16 cellular contexts compared by ENCODE assay signal in genomic region chr15:90046289-90046688, GRCh38. TPM values are rescaled to one million over a fixed set of nuclear protein-coding genes. Genes with fewer than 3 reads are reported as not detected.
DNase-seq lines count a peak whose midpoint lies in the region; ATAC-seq, FAIRE-seq and TF ChIP-seq lines count a peak whose summit lies in the region.
"Had no signal": no experiment of that assay in that cellular context is flagged by ENCODE, and none has a peak within 500 bp of the region (broad histone marks: within the 10 kb centered on the region; RNA-seq: fewer than 3 reads in every experiment).

No MANE protein-coding gene starts in this region.

- no peak overlapping the region for H3K27ac Mint-ChIP-seq in glutamatergic neuron (ENCODE audit: unreplicated experiment)
- no peak overlapping the region for H3K27ac Mint-ChIP-seq in HFFc6
- H3K27ac Mint-ChIP-seq: CD8-positive, alpha-beta T cell had no signal

- H3K4me3 ChIP-seq in DOHH2 (ENCODE audit: low read length) (no peak overlapping the region), RWPE2 (ENCODE audit: severe bottlenecking) (no peak overlapping the region), kidney (ENCODE audit: low read length in 2 of 2) (no peak overlapping the region), spleen (no peak overlapping the region)
- H3K4me3 ChIP-seq: GM23338 had no signal

- TF ChIP-seq CTCF in DOHH2 (IDR thresholded peaks at IDR 0.05; ENCODE audit: low read depth, low read length, poor library complexity, severe bottlenecking), result no peak
- TF ChIP-seq CTCF in RWPE2 (IDR thresholded peaks at IDR 0.05; ENCODE audit: poor library complexity, severe bottlenecking), result no peak
- TF ChIP-seq CTCF in kidney (IDR thresholded peaks at IDR 0.05; ENCODE audit: borderline replicate concordance, extremely low read depth, insufficient read depth), result no peak
- TF ChIP-seq CTCF in spleen (IDR thresholded peaks at IDR 0.05 in 8 of 11, conservative IDR thresholded peaks at IDR 0.05 in 3 of 11), result no peak
- no peak for TF ChIP-seq CTCF in glutamatergic neuron (IDR thresholded peaks at IDR 0.05; ENCODE audit: partially characterized antibody, unreplicated experiment)
- no peak for TF ChIP-seq CTCF in HFFc6 (IDR thresholded peaks at IDR 0.05)

- H3K36me3 Mint-ChIP-seq in glutamatergic neuron (ENCODE audit: unreplicated experiment), result no peaks in the 10 kb centered on the region
- H3K36me3 Mint-ChIP-seq in HFFc6 (ENCODE audit: low read depth), result no peaks in the 10 kb centered on the region

- TF ChIP-seq POLR2A in spleen (IDR thresholded peaks at IDR 0.05), result no peak

- H4K20me1 ChIP-seq in DOHH2 (ENCODE audit: control insufficient read depth, insufficient read depth, low read depth, low read length), result no peaks in the 10 kb centered on the region

- H3K4me1 ChIP-seq in DOHH2 (ENCODE audit: control insufficient read depth, low read length), result peaks cover 15% of the 10 kb centered on the region
- H3K4me1 ChIP-seq in RWPE2 (ENCODE audit: insufficient read depth, poor library complexity, severe bottlenecking), result peaks cover 13% of the 10 kb centered on the region
- H3K4me1 ChIP-seq in kidney (ENCODE audit: control insufficient read depth in 1 of 2, insufficient read depth in 1 of 2, low read depth in 1 of 2, low read length in 2 of 2), result peaks cover 13 to 16% of the 10 kb centered on the region in 2 donors
- H3K4me1 ChIP-seq in spleen, result peaks cover 24 to 95% (median 52%) of the 10 kb centered on the region in 6 donors

- H3K27me3 Mint-ChIP-seq in glutamatergic neuron (ENCODE audit: unreplicated experiment) (peaks cover 6% of the 10 kb centered on the region), HFFc6 (ENCODE audit: insufficient read depth) (no peaks in the 10 kb centered on the region; the same call in 1 of the 2 replicates)

- H3K36me3 ChIP-seq in DOHH2 (ENCODE audit: control insufficient read depth, low read length), result no peaks in the 10 kb centered on the region
- H3K36me3 ChIP-seq in RWPE2 (ENCODE audit: low read depth), result no peaks in the 10 kb centered on the region
- H3K36me3 ChIP-seq in kidney (ENCODE audit: control insufficient read depth in 1 of 2, insufficient read depth in 2 of 2, low read length in 2 of 2), result no peaks in the 10 kb centered on the region
- peaks cover 0 to 37% (median 0%) of the 10 kb centered on the region in 6 donors for H3K36me3 ChIP-seq in spleen

- H3K4me2 ChIP-seq in DOHH2 (ENCODE audit: low read length), result peak overlapping the region; percentile 24; the same call in 1 of the 2 replicates
- H3K4me2 ChIP-seq: GM23338 had no signal

- no peaks in the 10 kb centered on the region for H3K9me2 ChIP-seq in DOHH2 (replicated peaks; ENCODE audit: control insufficient read depth, low read length)

- DNase-seq in RWPE2 (ENCODE audit: low spot score) (no peak), kidney (peak; percentile 62), spleen (no peak), glutamatergic neuron (no peak), HFFc6 (no peak), T-helper 9 cell (no peak)
- no peak for DNase-seq in stimulated activated CD4-positive, alpha-beta T cell treated with anti-CD3 and anti-CD28 coated beads, Interleukin-12 subunit alpha, Interleukin-12 subunit beta, amount 100 ng/mL, for 4 hours
- DNase-seq: activated T-cell treated with anti-CD3 and anti-CD28 coated beads for 4 hours; CD8-positive, alpha-beta T cell; dermis blood vessel endothelial cell; foreskin fibroblast; stimulated activated CD4-positive, alpha-beta T cell treated with anti-CD3 and anti-CD28 coated beads, Interleukin-2, amount 100 ng/mL, for 48 hours had no signal

- intact Hi-C loops in kidney (cut with DNase I), result no loop called here
- intact Hi-C loops in spleen (cut with DNase I; ENCODE audit: low total_unique reads), result no loop called here

- 67 to 91% (median 82%) methylated on average over 7 of the region's 7 CpGs for WGBS in spleen, 5 donors

- H3K4me3 Mint-ChIP-seq in glutamatergic neuron (ENCODE audit: unreplicated experiment) (no peak overlapping the region), HFFc6 (no peak overlapping the region)
- H3K4me3 Mint-ChIP-seq: CD8-positive, alpha-beta T cell; GM23338 had no signal

- no peaks in the 10 kb centered on the region for H3F3A ChIP-seq in DOHH2 (ENCODE audit: control insufficient read depth, insufficient read depth)

- ATAC-seq in RWPE2 (ENCODE audit: low read depth), result no peak
- ATAC-seq: activated CD4-positive, CD25-positive, alpha-beta regulatory T cell treated with anti-CD3 and anti-CD28 coated beads, Interleukin-2, amount 50 U/mL, for 24 hours; CD8-positive, alpha-beta T cell; GM23338; SK-N-SH treated with all-trans-retinoic acid at 6 μM for 48 hours had no signal

- H3K9me3 ChIP-seq in DOHH2 (ENCODE audit: control insufficient read depth, insufficient read depth, low read length), result no peaks in the 10 kb centered on the region
- no peaks in the 10 kb centered on the region for H3K9me3 ChIP-seq in RWPE2 (ENCODE audit: severe bottlenecking)
- H3K9me3 ChIP-seq in kidney (ENCODE audit: control insufficient read depth in 1 of 2, low read length in 2 of 2), result no peaks in the 10 kb centered on the region
- H3K9me3 ChIP-seq in spleen, result no peaks in the 10 kb centered on the region

- H3K4me1 Mint-ChIP-seq in glutamatergic neuron (ENCODE audit: low read depth, unreplicated experiment) (peaks cover 40% of the 10 kb centered on the region), HFFc6 (ENCODE audit: low read depth) (peaks cover 8% of the 10 kb centered on the region; the same call in 1 of the 2 replicates)

- no peak overlapping the region for H3K9ac ChIP-seq in kidney (ENCODE audit: low read length in 2 of 2)

- no peak for FAIRE-seq in kidney (lab: Jason Lieb, UNC)

- H3K79me2 ChIP-seq in DOHH2 (ENCODE audit: control insufficient read depth, low read length), result peaks cover 32% of the 10 kb centered on the region

- H3K27me3 ChIP-seq in DOHH2 (ENCODE audit: control insufficient read depth, low read length) (no peaks in the 10 kb centered on the region), RWPE2 (ENCODE audit: insufficient read depth, poor library complexity, severe bottlenecking) (no peaks in the 10 kb centered on the region), spleen (replicated peaks in 1 of 7) (no peaks in the 10 kb centered on the region)

- H3K9me3 Mint-ChIP-seq in glutamatergic neuron (ENCODE audit: unreplicated experiment) (peaks cover 20% of the 10 kb centered on the region), HFFc6 (no peaks in the 10 kb centered on the region)
- H3K9me3 Mint-ChIP-seq: CD8-positive, alpha-beta T cell; GM23338 had no signal

- H3K27ac ChIP-seq in DOHH2 (ENCODE audit: low read depth, low read length), result no peak overlapping the region
- peak overlapping the region; percentile 21 for H3K27ac ChIP-seq in RWPE2 (ENCODE audit: poor library complexity, severe bottlenecking)
- peak overlapping the region; percentile 72 to 78 for H3K27ac ChIP-seq in kidney (ENCODE audit: low read depth in 2 of 2, low read length in 2 of 2)
- peak overlapping the region in 5 of 8 donors; percentile 67 to 82 (median 71) for H3K27ac ChIP-seq in spleen

RNA-seq across cellular contexts. Expression of gene ZNF710, which starts 45.2 kb away (rescaled TPM):
- 17.0 TPM for total RNA-seq in kidney
- 11.0 TPM for polyA plus RNA-seq in kidney (ENCODE audit: insufficient read depth, low read depth, low replicate concordance)
- total RNA-seq in spleen, result 10 to 100 TPM; 25.5 to 66.4 (median 36.7) TPM
- polyA plus RNA-seq in spleen, result 10 to 100 TPM; 12.5 to 24.8 (median 19.5) TPM
- total RNA-seq in glutamatergic neuron (ENCODE audit: unreplicated experiment), result 25.2 TPM
- total RNA-seq in HFFc6 (2021; fragmentation: NEBNext Ultra II Directional; extraction: Animal tissue kit (Norgen Biotek cat#: 25700)), result 10 to 100 TPM; 17.6 to 23.3 (median 20.3) TPM

RNA-seq across cellular contexts. Expression of gene IDH2, which starts 56.0 kb away (rescaled TPM):
- total RNA-seq in kidney (87.0 TPM), spleen (10 to 100 TPM; 42.8 to 70.9 (median 52.5) TPM), glutamatergic neuron (ENCODE audit: unreplicated experiment) (149 TPM)
- polyA plus RNA-seq in kidney (ENCODE audit: insufficient read depth, low read depth, low replicate concordance) (545 TPM), spleen (10 to 100 TPM; 36.4 to 57.8 (median 53.5) TPM)
- total RNA-seq in HFFc6 (2021; fragmentation: NEBNext Ultra II Directional; extraction: Animal tissue kit (Norgen Biotek cat#: 25700)), result 10 to 100 TPM; 26.3 to 32.4 (median 28.9) TPM
